Comparison of ENCODE assay signal across 12 cellular contexts in genomic region chr7:47846117-47846836, GRCh38.
DNase-seq lines count a peak whose midpoint lies in the region; ATAC-seq, FAIRE-seq and TF ChIP-seq lines count a peak whose summit lies in the region.
"Had no signal": no experiment of that assay in that cellular context is flagged by ENCODE, and none has a peak within 500 bp of the region (broad histone marks: within the 10 kb centered on the region; RNA-seq: fewer than 3 reads in every experiment).

No MANE protein-coding gene starts in this region.

- TF ChIP-seq EP300 in A549 (IDR thresholded peaks at IDR 0.05) = no peak

- H3K4me1 ChIP-seq in A549 (peaks cover 35% of the 10 kb centered on the region), mammary epithelial cell (ENCODE audit: insufficient read depth, low read length) (peaks cover 6% of the 10 kb centered on the region), right cardiac atrium (ENCODE audit: control insufficient read depth, insufficient read depth, low read length) (peaks cover 2% of the 10 kb centered on the region)

- no peak for TF ChIP-seq CTCF in A549 (IDR thresholded peaks at IDR 0.05)
- TF ChIP-seq CTCF in mammary epithelial cell (conservative IDR thresholded peaks at IDR 0.05 in 1 of 2, IDR thresholded peaks at IDR 0.05 in 1 of 2; ENCODE audit: extremely low read depth in 1 of 2, insufficient read depth in 1 of 2, low read depth in 1 of 2, low read length in 2 of 2) = no peak

- no peak for TF ChIP-seq RAD21 in A549 (conservative IDR thresholded peaks at IDR 0.05 in 1 of 2, IDR thresholded peaks at IDR 0.05 in 1 of 2)

- no peaks in the 10 kb centered on the region for H3K27me3 ChIP-seq in mammary epithelial cell (ENCODE audit: insufficient read depth, low read length)
- H3K27me3 ChIP-seq in right cardiac atrium (ENCODE audit: control insufficient read depth, insufficient read depth) = no peaks in the 10 kb centered on the region
- H3K27me3 ChIP-seq: tibial artery had no signal

- TF ChIP-seq POLR2A in A549 (IDR thresholded peaks at IDR 0.05; ENCODE audit: low read length) = no peak

- H4K20me1 ChIP-seq in mammary epithelial cell (ENCODE audit: insufficient read depth, low read length) = no peaks in the 10 kb centered on the region

- peak; percentile 52 to 55 for DNase-seq in A549 (ENCODE audit: low read depth in 1 of 2, low spot score in 1 of 2)
- DNase-seq in HT1080 (ENCODE audit: low read depth) = peak; percentile 53
- peak; percentile 34 for DNase-seq in mammary epithelial cell
- no peak for DNase-seq in right cardiac atrium
- no peak for DNase-seq in posterior vena cava (ENCODE audit: low spot score)
- DNase-seq in stimulated activated CD4-positive, alpha-beta T cell treated with anti-CD3 and anti-CD28 coated beads, Interleukin-2, amount 100 ng/mL, for 48 hours = no peak
- DNase-seq in effector memory CD8-positive, alpha-beta T cell = no peak
- no peak for DNase-seq in activated CD8-positive, alpha-beta memory T cell treated with anti-CD3 and anti-CD28 coated beads for 24 hours
- DNase-seq: DMS79, NCI-H1417 treated with DMSO at 0.1 percent for 48 hours, NCI-H748 treated with DMSO at 0.1 percent for 48 hours, tibial artery had no signal

- in situ Hi-C loops in mammary epithelial cell (cut with MboI; ENCODE audit: low sequenced_read_pairs in 2 of 2) = no loop called here

- H3K36me3 Mint-ChIP-seq in effector memory CD8-positive, alpha-beta T cell (ENCODE audit: insufficient read depth) = no peaks in the 10 kb centered on the region

- no peak overlapping the region for H3K4me3 ChIP-seq in A549
- H3K4me3 ChIP-seq in mammary epithelial cell (replicated peaks in 1 of 3; ENCODE audit: insufficient read depth in 1 of 3, low read depth in 2 of 3, low read length in 3 of 3) = no peak overlapping the region
- no peak overlapping the region for H3K4me3 ChIP-seq in right cardiac atrium (ENCODE audit: low read length)
- H3K4me3 ChIP-seq: tibial artery had no signal

- H2AFZ ChIP-seq in mammary epithelial cell (ENCODE audit: low read depth, low read length) = no peak overlapping the region

- no peak overlapping the region for H3K9ac ChIP-seq in mammary epithelial cell (ENCODE audit: insufficient read depth, low read length)

- peak; percentile 84 to 86 for ATAC-seq in A549
- peak; percentile 30 to 43 for ATAC-seq in right cardiac atrium
- ATAC-seq in effector memory CD8-positive, alpha-beta T cell (replicated peaks) = no peak

- H3K27me3 Mint-ChIP-seq in effector memory CD8-positive, alpha-beta T cell = peaks cover 28 to 30% of the 10 kb centered on the region in 2 donors

- intact Hi-C loops in mammary epithelial cell (cut with micrococcal nuclease) (no loop called here), right cardiac atrium (cut with DNase I) (no loop called here), posterior vena cava (cut with DNase I) (no loop called here)

- H3K4me2 ChIP-seq in A549 (peak overlapping the region; percentile 59), mammary epithelial cell (ENCODE audit: insufficient read depth, low read depth, low read length) (no peak overlapping the region)

- no peaks in the 10 kb centered on the region for H3K36me3 ChIP-seq in mammary epithelial cell (ENCODE audit: insufficient read depth, low read length)
- H3K36me3 ChIP-seq: tibial artery had no signal

- H3K27ac ChIP-seq in A549 (peak overlapping the region; percentile 8 to 62; a peak in 3 of 6 replicates), mammary epithelial cell (ENCODE audit: insufficient read depth, low read depth, low read length) (no peak overlapping the region), right cardiac atrium (ENCODE audit: low read length) (no peak overlapping the region)
- H3K27ac ChIP-seq: tibial artery had no signal

- no TSS peak for BruUV-seq in mammary epithelial cell (replicated peaks; lab: Mats Ljungman, UMichigan)

- CTCF ChIA-PET in A549 (lab: Yijun Ruan, JAX) (interaction anchor here (0.6 to 2.1 kb wide), 5 partner anchors 18 to 580 kb away, joined by 3 to 5 read pairs (median 4); no protein-coding TSS in a partner anchor), mammary epithelial cell (lab: Charles Lee; ENCODE audit: low non-redundant PET) (no interaction called here)

- FAIRE-seq in A549 (lab: Jason Lieb, UNC) = peak; percentile 39

- H3K4me1 Mint-ChIP-seq in effector memory CD8-positive, alpha-beta T cell (ENCODE audit: low read depth in 2 of 2) = no peaks in the 10 kb centered on the region

- no peak overlapping the region for H3K4me3 Mint-ChIP-seq in effector memory CD8-positive, alpha-beta T cell

- no peaks in the 10 kb centered on the region for H3K9me3 Mint-ChIP-seq in effector memory CD8-positive, alpha-beta T cell

- H3K27ac Mint-ChIP-seq in effector memory CD8-positive, alpha-beta T cell = no peak overlapping the region

- WGBS in A549 (ENCODE audit: missing lambda C conversion rate) = 31% methylated on average over 7 of the region's 7 CpGs
- 82% methylated on average over 5 of the region's 7 CpGs for WGBS in mammary epithelial cell (ENCODE audit: low coverage, missing lambda C conversion rate)
- WGBS in right cardiac atrium = 58% methylated on average over 7 of the region's 7 CpGs

- H3K9me3 ChIP-seq in A549 (no peaks in the 10 kb centered on the region), mammary epithelial cell (replicated peaks; ENCODE audit: insufficient read depth, low read length) (no peaks in the 10 kb centered on the region), right cardiac atrium (ENCODE audit: control insufficient read depth, low read length) (no peaks in the 10 kb centered on the region)
- H3K9me3 ChIP-seq: tibial artery had no signal

- H3K79me2 ChIP-seq in mammary epithelial cell (ENCODE audit: insufficient read depth, low read length) = no peaks in the 10 kb centered on the region

- dilution Hi-C loops in mammary epithelial cell (cut with HindIII; ENCODE audit: low sequenced_read_pairs) = no loop called here

- POLR2A ChIA-PET in A549 (lab: Yijun Ruan, JAX) = no interaction called here

TF ChIP-seq in A549, 52 proteins besides CTCF, POLR2A, EP300 and RAD21:
- no peak for TF ChIP-seq REST (IDR thresholded peaks at IDR 0.05)
- TF ChIP-seq JUNB (IDR thresholded peaks at IDR 0.05) = 0 out of 2 replicates have a peak, but pooled peaks have one; percentile 48
- no peak for TF ChIP-seq HOXA7 (CRISPR knock-in tag; IDR thresholded peaks at IDR 0.05)
- TF ChIP-seq GATA3 (IDR thresholded peaks at IDR 0.05; ENCODE audit: borderline replicate concordance) = no peak
- no peak for TF ChIP-seq HDAC2 (IDR thresholded peaks at IDR 0.05)
- TF ChIP-seq RCOR1 (IDR thresholded peaks at IDR 0.05; ENCODE audit: low read depth, low read length) = no peak
- TF ChIP-seq BHLHE40 (IDR thresholded peaks at IDR 0.05; ENCODE audit: low read depth, low read length) = no peak
- TF ChIP-seq MYC (IDR thresholded peaks at IDR 0.05; ENCODE audit: borderline replicate concordance, low read length) = no peak
- TF ChIP-seq HEYL (CRISPR knock-in tag; IDR thresholded peaks at IDR 0.05) = no peak
- no peak for TF ChIP-seq TP53 (CRISPR knock-in tag; IDR thresholded peaks at IDR 0.05)
- TF ChIP-seq HOXB5 (CRISPR knock-in tag; IDR thresholded peaks at IDR 0.05) = peak; percentile 47; the same call in 1 of the 2 replicates
- TF ChIP-seq ZNF302 (CRISPR knock-in tag; IDR thresholded peaks at IDR 0.05) = no peak
- no peak for TF ChIP-seq ELK1 (IDR thresholded peaks at IDR 0.05; ENCODE audit: low read depth, low read length)
- TF ChIP-seq FOSL2 (IDR thresholded peaks at IDR 0.05) = peak; percentile 60; the same call in 1 of the 2 replicates
- peak; percentile 88 for TF ChIP-seq FOSL2 (CRISPR knock-in tag; IDR thresholded peaks at IDR 0.05)
- no peak for TF ChIP-seq ZC3H11A (IDR thresholded peaks at IDR 0.05)

Comparison
In these comparisons a context has a peak if more than half of its experiments do, and no peak if none do; other contexts are left out.
1. DNase-seq: peak in A549 (2 of 2), HT1080 (single experiment) and mammary epithelial cell (single experiment); none in right cardiac atrium (0 of 3), posterior vena cava (single experiment), stimulated activated CD4-positive, alpha-beta T cell treated with anti-CD3 and anti-CD28 coated beads, Interleukin-2, amount 100 ng/mL, for 48 hours (0 of 2), effector memory CD8-positive, alpha-beta T cell (0 of 3) and activated CD8-positive, alpha-beta memory T cell treated with anti-CD3 and anti-CD28 coated beads for 24 hours (single experiment).
2. H3K27ac ChIP-seq: peak in A549 (2 of 2); none in mammary epithelial cell (single experiment) and right cardiac atrium (single experiment).